ENCODE assay signal across 1 cellular context in the genomic region with DNA sequence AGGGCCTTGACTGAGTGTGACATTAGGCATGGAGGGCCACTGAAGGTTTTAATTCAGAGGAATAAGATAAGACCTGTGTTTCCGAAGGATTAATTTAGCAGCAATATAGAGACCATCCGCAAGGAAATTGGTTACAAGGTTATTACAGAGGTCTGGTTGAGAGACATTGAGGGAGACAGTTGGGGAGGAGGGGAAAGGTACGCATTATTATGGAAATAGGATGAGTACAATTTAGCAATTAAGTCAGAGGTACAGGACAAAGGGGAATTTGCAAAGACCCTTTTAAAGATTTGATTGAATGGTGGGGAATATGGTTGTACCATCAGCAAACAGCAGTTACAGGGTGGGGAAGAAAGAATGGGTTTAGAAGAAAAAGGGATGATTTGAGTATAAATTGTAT.
TF ChIP-seq lines count a peak whose summit lies in the region.

No MANE protein-coding gene starts in this region.

TF ChIP-seq in HepG2, 621 proteins besides CTCF, POLR2A, EP300 and RAD21:
- TF ChIP-seq ZNF776 (CRISPR knock-in tag; IDR thresholded peaks at IDR 0.05) = no peak
- TF ChIP-seq, protein P1, sequence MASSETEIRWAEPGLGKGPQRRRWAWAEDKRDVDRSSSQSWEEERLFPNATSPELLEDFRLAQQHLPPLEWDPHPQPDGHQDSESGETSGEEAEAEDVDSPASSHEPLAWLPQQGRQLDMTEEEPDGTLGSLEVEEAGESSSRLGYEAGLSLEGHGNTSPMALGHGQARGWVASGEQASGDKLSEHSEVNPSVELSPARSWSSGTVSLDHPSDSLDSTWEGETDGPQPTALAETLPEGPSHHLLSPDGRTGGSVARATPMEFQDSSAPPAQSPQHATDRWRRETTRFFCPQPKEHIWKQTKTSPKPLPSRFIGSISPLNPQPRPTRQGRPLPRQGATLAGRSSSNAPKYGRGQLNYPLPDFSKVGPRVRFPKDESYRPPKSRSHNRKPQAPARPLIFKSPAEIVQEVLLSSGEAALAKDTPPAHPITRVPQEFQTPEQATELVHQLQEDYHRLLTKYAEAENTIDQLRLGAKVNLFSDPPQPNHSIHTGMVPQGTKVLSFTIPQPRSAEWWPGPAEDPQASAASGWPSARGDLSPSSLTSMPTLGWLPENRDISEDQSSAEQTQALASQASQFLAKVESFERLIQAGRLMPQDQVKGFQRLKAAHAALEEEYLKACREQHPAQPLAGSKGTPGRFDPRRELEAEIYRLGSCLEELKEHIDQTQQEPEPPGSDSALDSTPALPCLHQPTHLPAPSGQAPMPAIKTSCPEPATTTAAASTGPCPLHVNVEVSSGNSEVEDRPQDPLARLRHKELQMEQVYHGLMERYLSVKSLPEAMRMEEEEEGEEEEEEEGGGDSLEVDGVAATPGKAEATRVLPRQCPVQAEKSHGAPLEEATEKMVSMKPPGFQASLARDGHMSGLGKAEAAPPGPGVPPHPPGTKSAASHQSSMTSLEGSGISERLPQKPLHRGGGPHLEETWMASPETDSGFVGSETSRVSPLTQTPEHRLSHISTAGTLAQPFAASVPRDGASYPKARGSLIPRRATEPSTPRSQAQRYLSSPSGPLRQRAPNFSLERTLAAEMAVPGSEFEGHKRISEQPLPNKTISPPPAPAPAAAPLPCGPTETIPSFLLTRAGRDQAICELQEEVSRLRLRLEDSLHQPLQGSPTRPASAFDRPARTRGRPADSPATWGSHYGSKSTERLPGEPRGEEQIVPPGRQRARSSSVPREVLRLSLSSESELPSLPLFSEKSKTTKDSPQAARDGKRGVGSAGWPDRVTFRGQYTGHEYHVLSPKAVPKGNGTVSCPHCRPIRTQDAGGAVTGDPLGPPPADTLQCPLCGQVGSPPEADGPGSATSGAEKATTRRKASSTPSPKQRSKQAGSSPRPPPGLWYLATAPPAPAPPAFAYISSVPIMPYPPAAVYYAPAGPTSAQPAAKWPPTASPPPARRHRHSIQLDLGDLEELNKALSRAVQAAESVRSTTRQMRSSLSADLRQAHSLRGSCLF (CRISPR knock-in tag; IDR thresholded peaks at IDR 0.05; ENCODE audit: borderline replicate concordance) = no peak
- no peak for TF ChIP-seq YEATS4 (CRISPR knock-in tag; IDR thresholded peaks at IDR 0.05; ENCODE audit: borderline replicate concordance)
- TF ChIP-seq KLF15 (CRISPR knock-in tag; IDR thresholded peaks at IDR 0.05; ENCODE audit: borderline replicate concordance) = no peak
- no peak for TF ChIP-seq DDIT3 (CRISPR knock-in tag; IDR thresholded peaks at IDR 0.05)
- TF ChIP-seq IRF9 (CRISPR knock-in tag; IDR thresholded peaks at IDR 0.05; ENCODE audit: borderline replicate concordance) = no peak
- no peak for TF ChIP-seq ZNF574 (CRISPR knock-in tag; IDR thresholded peaks at IDR 0.05)
- TF ChIP-seq ZNF275 (CRISPR knock-in tag; IDR thresholded peaks at IDR 0.05; ENCODE audit: borderline replicate concordance) = no peak
- TF ChIP-seq NR3C1 (CRISPR knock-in tag; IDR thresholded peaks at IDR 0.05) = no peak
- TF ChIP-seq FOXA1 (IDR thresholded peaks at IDR 0.05) = no peak
- no peak for TF ChIP-seq FOXA1 (CRISPR knock-in tag; IDR thresholded peaks at IDR 0.05)
- TF ChIP-seq SMAD9 (CRISPR knock-in tag; IDR thresholded peaks at IDR 0.05) = no peak
- TF ChIP-seq, protein P2, sequence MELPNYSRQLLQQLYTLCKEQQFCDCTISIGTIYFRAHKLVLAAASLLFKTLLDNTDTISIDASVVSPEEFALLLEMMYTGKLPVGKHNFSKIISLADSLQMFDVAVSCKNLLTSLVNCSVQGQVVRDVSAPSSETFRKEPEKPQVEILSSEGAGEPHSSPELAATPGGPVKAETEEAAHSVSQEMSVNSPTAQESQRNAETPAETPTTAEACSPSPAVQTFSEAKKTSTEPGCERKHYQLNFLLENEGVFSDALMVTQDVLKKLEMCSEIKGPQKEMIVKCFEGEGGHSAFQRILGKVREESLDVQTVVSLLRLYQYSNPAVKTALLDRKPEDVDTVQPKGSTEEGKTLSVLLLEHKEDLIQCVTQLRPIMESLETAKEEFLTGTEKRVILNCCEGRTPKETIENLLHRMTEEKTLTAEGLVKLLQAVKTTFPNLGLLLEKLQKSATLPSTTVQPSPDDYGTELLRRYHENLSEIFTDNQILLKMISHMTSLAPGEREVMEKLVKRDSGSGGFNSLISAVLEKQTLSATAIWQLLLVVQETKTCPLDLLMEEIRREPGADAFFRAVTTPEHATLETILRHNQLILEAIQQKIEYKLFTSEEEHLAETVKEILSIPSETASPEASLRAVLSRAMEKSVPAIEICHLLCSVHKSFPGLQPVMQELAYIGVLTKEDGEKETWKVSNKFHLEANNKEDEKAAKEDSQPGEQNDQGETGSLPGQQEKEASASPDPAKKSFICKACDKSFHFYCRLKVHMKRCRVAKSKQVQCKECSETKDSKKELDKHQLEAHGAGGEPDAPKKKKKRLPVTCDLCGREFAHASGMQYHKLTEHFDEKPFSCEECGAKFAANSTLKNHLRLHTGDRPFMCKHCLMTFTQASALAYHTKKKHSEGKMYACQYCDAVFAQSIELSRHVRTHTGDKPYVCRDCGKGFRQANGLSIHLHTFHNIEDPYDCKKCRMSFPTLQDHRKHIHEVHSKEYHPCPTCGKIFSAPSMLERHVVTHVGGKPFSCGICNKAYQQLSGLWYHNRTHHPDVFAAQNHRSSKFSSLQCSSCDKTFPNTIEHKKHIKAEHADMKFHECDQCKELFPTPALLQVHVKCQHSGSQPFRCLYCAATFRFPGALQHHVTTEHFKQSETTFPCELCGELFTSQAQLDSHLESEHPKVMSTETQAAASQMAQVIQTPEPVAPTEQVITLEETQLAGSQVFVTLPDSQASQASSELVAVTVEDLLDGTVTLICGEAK (IDR thresholded peaks at IDR 0.05) = no peak
- TF ChIP-seq, protein P2 (CRISPR knock-in tag; IDR thresholded peaks at IDR 0.05) = no peak
- TF ChIP-seq JDP2 (CRISPR knock-in tag; IDR thresholded peaks at IDR 0.05; ENCODE audit: borderline replicate concordance) = no peak
- TF ChIP-seq TCF7 (IDR thresholded peaks at IDR 0.05; ENCODE audit: low read depth) = no peak
- TF ChIP-seq ZNF816 (CRISPR knock-in tag; IDR thresholded peaks at IDR 0.05; ENCODE audit: borderline replicate concordance) = no peak
- TF ChIP-seq, protein P3, sequence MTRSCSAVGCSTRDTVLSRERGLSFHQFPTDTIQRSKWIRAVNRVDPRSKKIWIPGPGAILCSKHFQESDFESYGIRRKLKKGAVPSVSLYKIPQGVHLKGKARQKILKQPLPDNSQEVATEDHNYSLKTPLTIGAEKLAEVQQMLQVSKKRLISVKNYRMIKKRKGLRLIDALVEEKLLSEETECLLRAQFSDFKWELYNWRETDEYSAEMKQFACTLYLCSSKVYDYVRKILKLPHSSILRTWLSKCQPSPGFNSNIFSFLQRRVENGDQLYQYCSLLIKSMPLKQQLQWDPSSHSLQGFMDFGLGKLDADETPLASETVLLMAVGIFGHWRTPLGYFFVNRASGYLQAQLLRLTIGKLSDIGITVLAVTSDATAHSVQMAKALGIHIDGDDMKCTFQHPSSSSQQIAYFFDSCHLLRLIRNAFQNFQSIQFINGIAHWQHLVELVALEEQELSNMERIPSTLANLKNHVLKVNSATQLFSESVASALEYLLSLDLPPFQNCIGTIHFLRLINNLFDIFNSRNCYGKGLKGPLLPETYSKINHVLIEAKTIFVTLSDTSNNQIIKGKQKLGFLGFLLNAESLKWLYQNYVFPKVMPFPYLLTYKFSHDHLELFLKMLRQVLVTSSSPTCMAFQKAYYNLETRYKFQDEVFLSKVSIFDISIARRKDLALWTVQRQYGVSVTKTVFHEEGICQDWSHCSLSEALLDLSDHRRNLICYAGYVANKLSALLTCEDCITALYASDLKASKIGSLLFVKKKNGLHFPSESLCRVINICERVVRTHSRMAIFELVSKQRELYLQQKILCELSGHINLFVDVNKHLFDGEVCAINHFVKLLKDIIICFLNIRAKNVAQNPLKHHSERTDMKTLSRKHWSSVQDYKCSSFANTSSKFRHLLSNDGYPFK (CRISPR knock-in tag; IDR thresholded peaks at IDR 0.05; ENCODE audit: borderline replicate concordance) = no peak
- TF ChIP-seq IKZF1 (IDR thresholded peaks at IDR 0.05) = no peak
- TF ChIP-seq ZNF451 (CRISPR knock-in tag; IDR thresholded peaks at IDR 0.05) = no peak
- no peak for TF ChIP-seq ZNF343 (CRISPR knock-in tag; IDR thresholded peaks at IDR 0.05)
- TF ChIP-seq, protein P4, sequence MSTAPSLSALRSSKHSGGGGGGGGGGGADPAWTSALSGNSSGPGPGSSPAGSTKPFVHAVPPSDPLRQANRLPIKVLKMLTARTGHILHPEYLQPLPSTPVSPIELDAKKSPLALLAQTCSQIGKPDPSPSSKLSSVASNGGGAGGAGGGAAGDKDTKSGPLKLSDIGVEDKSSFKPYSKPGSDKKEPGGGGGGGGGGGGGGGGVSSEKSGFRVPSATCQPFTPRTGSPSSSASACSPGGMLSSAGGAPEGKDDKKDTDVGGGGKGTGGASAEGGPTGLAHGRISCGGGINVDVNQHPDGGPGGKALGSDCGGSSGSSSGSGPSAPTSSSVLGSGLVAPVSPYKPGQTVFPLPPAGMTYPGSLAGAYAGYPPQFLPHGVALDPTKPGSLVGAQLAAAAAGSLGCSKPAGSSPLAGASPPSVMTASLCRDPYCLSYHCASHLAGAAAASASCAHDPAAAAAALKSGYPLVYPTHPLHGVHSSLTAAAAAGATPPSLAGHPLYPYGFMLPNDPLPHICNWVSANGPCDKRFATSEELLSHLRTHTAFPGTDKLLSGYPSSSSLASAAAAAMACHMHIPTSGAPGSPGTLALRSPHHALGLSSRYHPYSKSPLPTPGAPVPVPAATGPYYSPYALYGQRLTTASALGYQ (CRISPR knock-in tag; IDR thresholded peaks at IDR 0.05) = no peak
TF ChIP-seq in HepG2: peak in this region for 0.
